In genomic region chr2:183123117-183123958, GRCh38 we compare ENCODE assay signal across 8 cellular contexts. TPM values are rescaled to one million over a fixed set of nuclear protein-coding genes. Genes with fewer than 3 reads are reported as not detected.
DNase-seq lines count a peak whose midpoint lies in the region; ATAC-seq and TF ChIP-seq lines count a peak whose summit lies in the region.

No MANE protein-coding gene starts in this region.

- H3K27ac ChIP-seq in DOHH2 (ENCODE audit: low read depth, low read length) = peak overlapping the region; percentile 73
- peak overlapping the region; percentile 82 for H3K27ac ChIP-seq in PC-9

- H3K4me3 ChIP-seq in DOHH2 (ENCODE audit: low read length) (peak overlapping the region; percentile 94), PC-9 (peak overlapping the region; percentile 62), endocrine pancreas (ENCODE audit: control insufficient read depth, insufficient read depth, low read length) (peak overlapping the region; percentile 99)

- intact Hi-C loops in PC-9 (cut with micrococcal nuclease; ENCODE audit: unreplicated experiment) = loop anchor here (10.0 kb wide), 1 partner anchor 209 kb away; no protein-coding TSS in a partner anchor
- intact Hi-C loops in sciatic nerve (cut with DNase I) = no loop called here

- H3F3A ChIP-seq in DOHH2 (ENCODE audit: control insufficient read depth, insufficient read depth) = peaks cover 4% of the 10 kb centered on the region; the same call in 1 of the 2 replicates
- peaks cover 14% of the 10 kb centered on the region for H3F3A ChIP-seq in PC-9 (ENCODE audit: insufficient read depth, low read depth)

- H4K20me1 ChIP-seq in DOHH2 (ENCODE audit: control insufficient read depth, insufficient read depth, low read depth, low read length) (peaks cover 5% of the 10 kb centered on the region; the same call in 1 of the 2 replicates), PC-9 (ENCODE audit: insufficient read depth) (peaks cover 13% of the 10 kb centered on the region; the same call in 1 of the 2 replicates)

- H3K79me2 ChIP-seq in DOHH2 (ENCODE audit: control insufficient read depth, low read length) (peaks cover 41% of the 10 kb centered on the region), PC-9 (ENCODE audit: low read depth) (peaks cover 36% of the 10 kb centered on the region)

- H3K9ac ChIP-seq in endocrine pancreas (ENCODE audit: control insufficient read depth, insufficient read depth, low read length) = peak overlapping the region; percentile 92

- ATAC-seq in sciatic nerve = no peak
- ATAC-seq in GM18870 (IDR thresholded peaks at IDR 0.05; ENCODE audit: unreplicated experiment) = no peak
- ATAC-seq in HG02759 (IDR thresholded peaks at IDR 0.05; ENCODE audit: unreplicated experiment) = no peak

- H3K4me1 ChIP-seq in DOHH2 (ENCODE audit: control insufficient read depth, low read length) (peaks cover 29% of the 10 kb centered on the region), PC-9 (replicated peaks; ENCODE audit: insufficient read depth) (peaks cover 30% of the 10 kb centered on the region), endocrine pancreas (ENCODE audit: control insufficient read depth, insufficient read depth, low read length) (peaks cover 6% of the 10 kb centered on the region)

- H3K4me2 ChIP-seq in DOHH2 (ENCODE audit: low read length) = peak overlapping the region; percentile 94
- H3K4me2 ChIP-seq in PC-9 = peak overlapping the region; percentile 86

- POLR2A ChIA-PET in PC-9 (lab: Charles Lee; ENCODE audit: unreplicated experiment) = interaction anchor here (0.6 to 0.7 kb wide), 5 partner anchors 64 to 408 kb away, joined by 3 to 7 read pairs (median 4); no protein-coding TSS in a partner anchor

- H3K9me3 ChIP-seq in DOHH2 (ENCODE audit: control insufficient read depth, insufficient read depth, low read length) (no peaks in the 10 kb centered on the region), PC-9 (ENCODE audit: insufficient read depth, low read depth) (no peaks in the 10 kb centered on the region), endocrine pancreas (ENCODE audit: control insufficient read depth, low read length) (no peaks in the 10 kb centered on the region)

- DNase-seq in PC-9 (no peak), neural crest cell (ENCODE audit: low read depth, low spot score) (no peak), HCEC 1CT (no peak), sciatic nerve (ENCODE audit: low spot score) (no peak)

- H3K27me3 Mint-ChIP-seq in neural crest cell (ENCODE audit: low read depth) = peaks cover 3% of the 10 kb centered on the region

- peak overlapping the region; percentile 99 for H3K4me3 Mint-ChIP-seq in neural crest cell

- H3K9me2 ChIP-seq in DOHH2 (replicated peaks; ENCODE audit: control insufficient read depth, low read length) = no peaks in the 10 kb centered on the region
- H3K9me2 ChIP-seq in PC-9 (ENCODE audit: insufficient read depth) = no peaks in the 10 kb centered on the region

- H2AFZ ChIP-seq in PC-9 = peak overlapping the region; percentile 92

- H3K36me3 Mint-ChIP-seq in neural crest cell (ENCODE audit: low read depth) = no peaks in the 10 kb centered on the region

- TF ChIP-seq CTCF in DOHH2 (IDR thresholded peaks at IDR 0.05; ENCODE audit: low read depth, low read length, poor library complexity, severe bottlenecking) = no peak
- no peak for TF ChIP-seq CTCF in PC-9 (conservative IDR thresholded peaks at IDR 0.05)
- TF ChIP-seq CTCF in neural crest cell (conservative IDR thresholded peaks at IDR 0.05) = no peak

- H3K36me3 ChIP-seq in DOHH2 (ENCODE audit: control insufficient read depth, low read length) = peaks cover 34% of the 10 kb centered on the region
- no peaks in the 10 kb centered on the region for H3K36me3 ChIP-seq in PC-9 (ENCODE audit: low read depth)
- no peaks in the 10 kb centered on the region for H3K36me3 ChIP-seq in endocrine pancreas (ENCODE audit: control insufficient read depth, insufficient read depth, low read length)

- CTCF ChIA-PET in PC-9 (lab: Charles Lee) = no interaction called here

- H3K27ac Mint-ChIP-seq in neural crest cell (ENCODE audit: unreplicated experiment) = peak overlapping the region; percentile 99

- H3K4me1 Mint-ChIP-seq in neural crest cell = peaks cover 36% of the 10 kb centered on the region

- H3K27me3 ChIP-seq in DOHH2 (ENCODE audit: control insufficient read depth, low read length) (no peaks in the 10 kb centered on the region; the same call in 1 of the 2 replicates), PC-9 (ENCODE audit: insufficient read depth, low read depth) (no peaks in the 10 kb centered on the region), endocrine pancreas (ENCODE audit: control insufficient read depth, insufficient read depth, low read length) (no peaks in the 10 kb centered on the region)

- BruUV-seq in PC-9 (replicated peaks; lab: Mats Ljungman, UMichigan) = no TSS peak

- no peaks in the 10 kb centered on the region for H3K9me3 Mint-ChIP-seq in neural crest cell

RNA-seq across cellular contexts. Expression of gene NUP35, which starts 0.9 kb away (rescaled TPM):
- total RNA-seq in PC-9 (2021) = 27.0 and 35.5 TPM in 2 replicates
- total RNA-seq in neural crest cell = 27.7 and 28.5 TPM in 2 replicates
- 21.1 TPM for total RNA-seq in sciatic nerve

RNA-seq across cellular contexts. Expression of gene DUSP19, which starts 44.8 kb away (rescaled TPM):
- total RNA-seq in PC-9 (2021) (6.2 and 8.6 TPM in 2 replicates), neural crest cell (3.5 and 4.7 TPM in 2 replicates), sciatic nerve (3.0 TPM)
